ENCODE assay signal across 34 cellular contexts in genomic region chr6:159642995-159643394, GRCh38.
"Had no signal": no experiment of that assay in that cellular context is flagged by ENCODE, and none has a peak within 500 bp of the region (broad histone marks: within the 10 kb centered on the region; RNA-seq: fewer than 3 reads in every experiment).

No MANE protein-coding gene starts in this region.

- H3K36me3 ChIP-seq: MG63 had no signal

- H3K4me3 ChIP-seq: MG63 had no signal

- H3K27ac ChIP-seq: KMS-11 had no signal

- H3K9me3 ChIP-seq: MG63 had no signal

- H3K9ac ChIP-seq: KMS-11 had no signal

- DNase-seq: Kasumi-1, KBM-7, KG1, MG63, MM.1S, MV-4-11, NCI-H1048, NCI-H1092 treated with DMSO at 0.1 percent for 48 hours, NCI-H1105, NCI-H1105 treated with DMSO at 0.1 percent for 48 hours, NCI-H1417, NCI-H1417 treated with DMSO at 0.1 percent for 48 hours, NCI-H1436, NCI-H1436 treated with DMSO at 0.1 percent for 48 hours, NCI-H1694, NCI-H1694 treated with DMSO at 0.1 percent for 48 hours, NCI-H187, NCI-H187 treated with DMSO at 0.1 percent for 48 hours, NCI-H1930, NCI-H2029 treated with DMSO at 0.1 percent for 48 hours, NCI-H2081, NCI-H2081 treated with DMSO at 0.1 percent for 48 hours, NCI-H2107, NCI-H2171, NCI-H2171 treated with DMSO at 0.1 percent for 48 hours, NCI-H2227 treated with DMSO at 0.1 percent for 48 hours, NCI-H226, NCI-H345, NCI-H446, NCI-H446 treated with DMSO at 0.1 percent for 48 hours, NCI-H510A, NCI-H510A treated with DMSO at 0.1 percent for 48 hours, NCI-H524 had no signal

- H3K4me2 ChIP-seq: KMS-11 had no signal

- H3K27me3 ChIP-seq: MG63 had no signal
